7 cellular contexts compared by ENCODE assay signal in the genomic region with DNA sequence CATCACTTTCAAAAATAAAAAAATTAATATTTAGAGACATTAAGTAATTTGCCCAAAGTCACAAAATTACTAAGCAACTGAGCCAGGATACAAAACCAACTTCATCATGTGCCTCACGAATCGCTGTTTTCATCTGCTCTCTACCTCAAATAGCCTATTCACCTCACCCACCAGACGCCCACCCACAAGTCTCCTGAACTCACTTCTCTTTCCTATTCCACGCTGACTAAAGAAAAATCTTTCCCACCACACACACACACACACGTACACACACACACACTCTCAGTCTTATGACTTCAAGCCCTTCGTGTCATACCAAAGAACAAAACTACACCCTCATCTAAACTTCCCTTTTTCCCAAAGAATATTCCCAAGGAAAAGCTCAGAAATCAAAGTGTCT.
"Had no signal": no experiment of that assay in that cellular context is flagged by ENCODE, and none has a peak within 500 bp of the region (broad histone marks: within the 10 kb centered on the region; RNA-seq: fewer than 3 reads in every experiment).

No MANE protein-coding gene starts in this region.

- DNase-seq: H9, HCEC 1CT, HFFc6, IMR-90, KG1 had no signal

- H3K4me3 ChIP-seq: GM23338, K562 had no signal
